8 cellular contexts compared by ENCODE assay signal in the genomic region with DNA sequence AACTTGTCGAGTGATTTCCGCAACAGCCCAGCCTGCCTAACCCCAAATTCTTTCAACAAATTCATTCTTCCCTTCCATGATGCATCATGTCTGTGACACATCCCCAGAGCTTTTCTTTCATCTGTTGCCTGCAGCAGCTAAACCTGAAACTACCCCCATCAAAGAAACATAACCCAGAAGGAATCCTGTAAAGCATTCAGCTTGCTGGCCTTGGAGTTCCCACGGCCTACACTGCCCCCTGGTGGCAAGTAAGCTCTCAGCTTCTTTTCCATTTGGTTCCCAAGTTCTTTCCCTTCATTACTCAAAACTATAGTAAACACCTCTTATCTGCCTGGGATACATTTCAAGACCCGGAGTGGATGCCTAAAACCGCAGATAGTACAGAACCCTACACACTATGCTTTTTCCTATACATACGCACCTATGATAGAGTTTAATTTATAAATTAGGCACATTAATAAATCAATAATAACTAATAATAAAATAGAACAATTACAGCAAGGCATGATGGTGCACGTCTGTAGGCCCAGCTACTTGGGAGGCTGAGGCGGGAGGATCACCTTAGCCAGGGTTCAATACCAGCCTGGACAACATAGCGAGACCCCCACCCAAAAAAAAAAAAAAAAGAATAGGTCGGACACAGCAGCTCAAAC. TPM values are rescaled to one million over a fixed set of nuclear protein-coding genes. Genes with fewer than 3 reads are reported as not detected.
A peak's percentile ranks its signal among the peaks of the same experiment; 100 is the strongest.
DNase-seq lines count a peak whose midpoint lies in the region; ATAC-seq and TF ChIP-seq lines count a peak whose summit lies in the region.

No MANE protein-coding gene starts in this region.

- no peaks in the 10 kb centered on the region for H3K36me3 ChIP-seq in gastrocnemius medialis

- no peaks in the 10 kb centered on the region for H3K27me3 ChIP-seq in right cardiac atrium (ENCODE audit: control insufficient read depth, insufficient read depth)
- no peaks in the 10 kb centered on the region for H3K27me3 ChIP-seq in gastrocnemius medialis

- H3K27ac ChIP-seq in right cardiac atrium (ENCODE audit: low read length) (no peak overlapping the region), gastrocnemius medialis (no peak overlapping the region)

- intact Hi-C loops in right cardiac atrium (cut with DNase I): loop anchor here (1.0 to 5.0 kb wide), 3 partner anchors 72 to 73 kb away; no protein-coding TSS in a partner anchor
- intact Hi-C loops in gastrocnemius medialis (cut with DNase I; ENCODE audit: low total_unique reads): loop anchor here (1.0 kb wide), 1 partner anchor 72 kb away; no protein-coding TSS in a partner anchor

- H3K4me1 ChIP-seq in right cardiac atrium (ENCODE audit: control insufficient read depth, insufficient read depth, low read length) (no peaks in the 10 kb centered on the region), gastrocnemius medialis (peaks cover 0 to under 1% of the 10 kb centered on the region in 2 donors)

- peak; percentile 59 to 65 for ATAC-seq in right cardiac atrium
- ATAC-seq in gastrocnemius medialis: peak; percentile 66
- no peak for ATAC-seq in HG03571 (IDR thresholded peaks at IDR 0.05; ENCODE audit: unreplicated experiment)
- ATAC-seq in HG03457 (IDR thresholded peaks at IDR 0.05; ENCODE audit: unreplicated experiment): no peak

- TF ChIP-seq POLR2A in gastrocnemius medialis (IDR thresholded peaks at IDR 0.05): no peak

- 50% methylated on average over 10 of the region's 10 CpGs for WGBS in right cardiac atrium

- H3K4me3 ChIP-seq in right cardiac atrium (ENCODE audit: low read length) (no peak overlapping the region), gastrocnemius medialis (no peak overlapping the region)

- in situ Hi-C loops in gastrocnemius medialis (cut with MboI; ENCODE audit: low sequenced_read_pairs in 4 of 4): loop anchor here (5.0 kb wide), 1 partner anchor 72 kb away; no protein-coding TSS in a partner anchor

- H3K9me3 ChIP-seq in right cardiac atrium (ENCODE audit: control insufficient read depth, low read length): no peaks in the 10 kb centered on the region
- no peaks in the 10 kb centered on the region for H3K9me3 ChIP-seq in gastrocnemius medialis

- DNase-seq in NCI-H187 treated with DMSO at 0.1 percent for 48 hours (lab: John Stamatoyannopoulos, UW): peak; percentile 46
- DNase-seq in T-helper 9 cell: peak; percentile 80
- DNase-seq in anterior cingulate cortex (lab: John Stamatoyannopoulos, UW): peak in 53 of 58 donors; percentile 7 to 87 (median 56)
- DNase-seq in right cardiac atrium: peak; percentile 72 to 87 (median 87)
- DNase-seq in gastrocnemius medialis: peak; percentile 36 to 56

- peak; percentile 85 for TF ChIP-seq CTCF in GM12874 (IDR thresholded peaks at IDR 0.05; ENCODE audit: insufficient read depth, low read depth, low read length)
- peak; percentile 73 to 87 (median 85) for TF ChIP-seq CTCF in gastrocnemius medialis (IDR thresholded peaks at IDR 0.05 in 4 of 5, conservative IDR thresholded peaks at IDR 0.05 in 1 of 5)

RNA-seq across cellular contexts. Expression of a gene that starts 7.4 kb away (rescaled TPM):
- total RNA-seq in right cardiac atrium (10 to 100 TPM; 12.6 to 18.2 (median 14.9) TPM), gastrocnemius medialis (10 to 100 TPM; 18.6 to 34.8 (median 29.2) TPM)
- polyA plus RNA-seq in right cardiac atrium: 14.1 TPM

RNA-seq across cellular contexts. Expression of a gene that starts 13.4 kb away (rescaled TPM):
- 1 to 10 TPM; 1.4 to 3.2 (median 2.4) TPM for total RNA-seq in right cardiac atrium
- 0.97 TPM for polyA plus RNA-seq in right cardiac atrium
- not detected for total RNA-seq in gastrocnemius medialis

RNA-seq across cellular contexts. Expression of a gene that starts 15.0 kb away (rescaled TPM):
- total RNA-seq in right cardiac atrium (10 to 100 TPM in 2 of 4 donors, 1 to 10 TPM in 2; 6.3 to 11.4 (median 8.7) TPM), gastrocnemius medialis (1 to 10 TPM; 1.5 to 9.6 (median 6.7) TPM)
- polyA plus RNA-seq in right cardiac atrium: 6.9 TPM

RNA-seq across cellular contexts. Expression of a gene that starts 54.2 kb away (rescaled TPM):
- total RNA-seq in right cardiac atrium: 1 to 10 TPM in 1 of 4 donors, under 1 TPM in 3; 0.53 to 1.5 (median 0.75) TPM
- polyA plus RNA-seq in right cardiac atrium: 0.97 TPM
- not detected for total RNA-seq in gastrocnemius medialis

RNA-seq across cellular contexts. Expression of a gene that starts 55.8 kb away (rescaled TPM):
- total RNA-seq in right cardiac atrium (10 to 100 TPM; 13.5 to 17.1 (median 15.6) TPM), gastrocnemius medialis (10 to 100 TPM in 3 of 4 donors, 1 to 10 TPM in 1; 9.3 to 20.3 (median 16.7) TPM)
- polyA plus RNA-seq in right cardiac atrium: 11.2 TPM

Comparison
In these comparisons a context has a peak if more than half of its experiments do, and no peak if none do; other contexts are left out.
1. ATAC-seq: peak in right cardiac atrium (2 of 2) and gastrocnemius medialis (2 of 2); none in HG03571 (single experiment) and HG03457 (single experiment).
2. Peak in every context shown above with its lines, with median percentiles within 50 percentile points of each other: DNase-seq.